In genomic region chr17:65532491-65532890, GRCh38 we compare ENCODE assay signal across 19 cellular contexts. TPM values are rescaled to one million over a fixed set of nuclear protein-coding genes. Genes with fewer than 3 reads are reported as not detected.
DNase-seq lines count a peak whose midpoint lies in the region; ATAC-seq and TF ChIP-seq lines count a peak whose summit lies in the region.
"Had no signal": no experiment of that assay in that cellular context is flagged by ENCODE, and none has a peak within 500 bp of the region (broad histone marks: within the 10 kb centered on the region; RNA-seq: fewer than 3 reads in every experiment).

No MANE protein-coding gene starts in this region.

- no peak for TF ChIP-seq POLR2A in gastrocnemius medialis (IDR thresholded peaks at IDR 0.05)

- TF ChIP-seq CTCF in Caco-2 (IDR thresholded peaks at IDR 0.05; ENCODE audit: insufficient read depth in 1 of 2, low read depth in 1 of 2, low read length in 1 of 2, severe bottlenecking in 1 of 2, unreplicated experiment in 1 of 2) (no peak), gastrocnemius medialis (IDR thresholded peaks at IDR 0.05 in 4 of 5, conservative IDR thresholded peaks at IDR 0.05 in 1 of 5) (no peak)

- H3K36me3 ChIP-seq in Caco-2 (ENCODE audit: control insufficient read depth, insufficient read depth, low read length) (peaks cover 4% of the 10 kb centered on the region), gastrocnemius medialis (peaks cover 0 to 69% of the 10 kb centered on the region in 2 donors)

- H3K4me1 ChIP-seq in Caco-2 (peaks cover 66% of the 10 kb centered on the region), gastrocnemius medialis (peaks cover 9 to 19% of the 10 kb centered on the region in 2 donors)

- intact Hi-C loops in Caco-2 (cut with micrococcal nuclease; ENCODE audit: unreplicated experiment) (loop anchor here (1.0 kb wide), 1 partner anchor 24 kb away; no protein-coding TSS in a partner anchor), gastrocnemius medialis (cut with DNase I; ENCODE audit: low total_unique reads) (no loop called here)

- H3K27me3 ChIP-seq in Caco-2 (replicated peaks; ENCODE audit: control insufficient read depth, insufficient read depth, low read length) (no peaks in the 10 kb centered on the region), layer of hippocampus (ENCODE audit: control insufficient read depth, insufficient read depth, low read length) (no peaks in the 10 kb centered on the region), gastrocnemius medialis (no peaks in the 10 kb centered on the region)

- no peak for DNase-seq in Caco-2
- DNase-seq in T-cell: no peak
- no peak for DNase-seq in gastrocnemius medialis
- DNase-seq in HPDE6-E6E7 (ENCODE audit: extremely low spot score): no peak
- no peak for DNase-seq in activated naive CD4-positive, alpha-beta T cell treated with Interleukin-2 at 50 U/mL for 16 hours
- no peak for DNase-seq in stimulated activated CD4-positive, alpha-beta T cell treated with anti-CD3 and anti-CD28 coated beads, Interleukin-12 subunit alpha, Interleukin-12 subunit beta, amount 100 ng/mL, for 4 hours
- DNase-seq: activated naive CD8-positive, alpha-beta T cell treated with anti-CD3 and anti-CD28 coated beads, Interleukin-2, amount 10 ng/mL, durations not matched to agents 7 days and 5 days; hippocampal formation; Kasumi-1; NCI-H1930; NCI-H526 treated with DMSO at 0.1 percent for 48 hours had no signal

- peaks cover 100% of the 10 kb centered on the region for H3K36me3 Mint-ChIP-seq in Caco-2 (ENCODE audit: insufficient read depth, unreplicated experiment)
- peaks cover 49% of the 10 kb centered on the region for H3K36me3 Mint-ChIP-seq in T-cell

- H3K4me3 ChIP-seq in Caco-2 (ENCODE audit: low read depth, low read length): no peak overlapping the region
- no peak overlapping the region for H3K4me3 ChIP-seq in gastrocnemius medialis
- H3K4me3 ChIP-seq: HAP-1 had no signal

- no peaks in the 10 kb centered on the region for H3K27me3 Mint-ChIP-seq in Caco-2 (ENCODE audit: insufficient read depth, unreplicated experiment)
- no peaks in the 10 kb centered on the region for H3K27me3 Mint-ChIP-seq in T-cell
- H3K27me3 Mint-ChIP-seq: B cell; stimulated activated naive CD8-positive, alpha-beta T cell treated with anti-CD3 and anti-CD28 coated beads, Interleukin-15, Interleukin-2, amounts not matched to agents 100 ng/mL and 50 ng/mL, for 24 hours had no signal

- in situ Hi-C loops in gastrocnemius medialis (cut with MboI; ENCODE audit: low sequenced_read_pairs in 4 of 4): no loop called here

- CTCF ChIA-PET in Caco-2 (lab: Charles Lee): no interaction called here
- CTCF ChIA-PET in T-cell (lab: Charles Lee): no interaction called here

- peak overlapping the region; percentile 88 for H3K27ac Mint-ChIP-seq in Caco-2 (ENCODE audit: unreplicated experiment)
- peak overlapping the region; percentile 39 to 72 for H3K27ac Mint-ChIP-seq in T-cell
- H3K27ac Mint-ChIP-seq: activated naive CD8-positive, alpha-beta T cell treated with anti-CD3 and anti-CD28 coated beads, Interleukin-2, amount 10 ng/mL, durations not matched to agents 7 days and 5 days; B cell; stimulated activated naive CD8-positive, alpha-beta T cell treated with anti-CD3 and anti-CD28 coated beads, Interleukin-15, Interleukin-2, amounts not matched to agents 100 ng/mL and 50 ng/mL, for 24 hours; T-helper 1 cell treated with Interleukin-12 subunit alpha and Interleukin-12 subunit beta and Interleukin-4 antibody, amounts not matched to agents 30 μg/mL and 1 μg/mL, for 36 hours had no signal

- POLR2A ChIA-PET in Caco-2 (lab: Charles Lee) (interaction anchor here (0.7 kb wide), 1 partner anchor 59 kb away, joined by 4 read pairs; no protein-coding TSS in a partner anchor), T-cell (lab: Charles Lee) (no interaction called here)

- H3K27ac ChIP-seq in layer of hippocampus (ENCODE audit: low read depth, low read length): peak overlapping the region; percentile 57
- peak overlapping the region; percentile 18 to 47 (median 44) for H3K27ac ChIP-seq in gastrocnemius medialis
- H3K27ac ChIP-seq: epithelial cell of prostate had no signal

- H3K9me3 Mint-ChIP-seq in Caco-2 (ENCODE audit: unreplicated experiment) (no peaks in the 10 kb centered on the region), T-cell (no peaks in the 10 kb centered on the region)
- H3K9me3 Mint-ChIP-seq: activated naive CD8-positive, alpha-beta T cell treated with anti-CD3 and anti-CD28 coated beads, Interleukin-2, amount 10 ng/mL, durations not matched to agents 7 days and 5 days; stimulated activated naive CD8-positive, alpha-beta T cell treated with anti-CD3 and anti-CD28 coated beads, Interleukin-15, Interleukin-2, amounts not matched to agents 100 ng/mL and 50 ng/mL, for 24 hours; T-helper 1 cell treated with Interleukin-12 subunit alpha and Interleukin-12 subunit beta and Interleukin-4 antibody, amounts not matched to agents 30 μg/mL and 1 μg/mL, for 36 hours had no signal

- ATAC-seq in T-cell (replicated peaks in 1 of 4): no peak
- no peak for ATAC-seq in gastrocnemius medialis
- no peak for ATAC-seq in HG03196 (IDR thresholded peaks at IDR 0.05; ENCODE audit: unreplicated experiment)
- ATAC-seq: activated CD4-positive, CD25-positive, alpha-beta regulatory T cell treated with anti-CD3 and anti-CD28 coated beads, Interleukin-2, amount 50 U/mL, for 24 hours had no signal

- H3K4me3 Mint-ChIP-seq in Caco-2 (ENCODE audit: unreplicated experiment): peak overlapping the region; percentile 54
- no peak overlapping the region for H3K4me3 Mint-ChIP-seq in T-cell
- H3K4me3 Mint-ChIP-seq: activated naive CD8-positive, alpha-beta T cell treated with anti-CD3 and anti-CD28 coated beads, Interleukin-2, amount 10 ng/mL, durations not matched to agents 7 days and 5 days; B cell; stimulated activated naive CD8-positive, alpha-beta T cell treated with anti-CD3 and anti-CD28 coated beads, Interleukin-15, Interleukin-2, amounts not matched to agents 100 ng/mL and 50 ng/mL, for 24 hours; T-helper 1 cell treated with Interleukin-12 subunit alpha and Interleukin-12 subunit beta and Interleukin-4 antibody, amounts not matched to agents 30 μg/mL and 1 μg/mL, for 36 hours had no signal

- H3K4me1 Mint-ChIP-seq in Caco-2 (ENCODE audit: low read depth, unreplicated experiment): peaks cover 58% of the 10 kb centered on the region
- peaks cover 2 to 15% (median 9%) of the 10 kb centered on the region in 3 donors for H3K4me1 Mint-ChIP-seq in T-cell
- H3K4me1 Mint-ChIP-seq: B cell had no signal

- no peaks in the 10 kb centered on the region for H3K9me3 ChIP-seq in Caco-2
- no peaks in the 10 kb centered on the region for H3K9me3 ChIP-seq in gastrocnemius medialis
- H3K9me3 ChIP-seq: HAP-1 had no signal

- BruUV-seq in Caco-2 (replicated peaks; lab: Mats Ljungman, UMichigan): no TSS peak

RNA-seq across cellular contexts. Expression of gene AXIN2, which starts 29.0 kb away (rescaled TPM):
- total RNA-seq in Caco-2 (2022) (141 and 168 TPM in 2 replicates), T-cell (10 to 100 TPM; 35.8 to 44.9 (median 40.2) TPM), gastrocnemius medialis (10 to 100 TPM in 3 of 4 donors, 1 to 10 TPM in 1; 9.9 to 27.2 (median 17.9) TPM)
